8 cellular contexts compared by ENCODE assay signal in the genomic region with DNA sequence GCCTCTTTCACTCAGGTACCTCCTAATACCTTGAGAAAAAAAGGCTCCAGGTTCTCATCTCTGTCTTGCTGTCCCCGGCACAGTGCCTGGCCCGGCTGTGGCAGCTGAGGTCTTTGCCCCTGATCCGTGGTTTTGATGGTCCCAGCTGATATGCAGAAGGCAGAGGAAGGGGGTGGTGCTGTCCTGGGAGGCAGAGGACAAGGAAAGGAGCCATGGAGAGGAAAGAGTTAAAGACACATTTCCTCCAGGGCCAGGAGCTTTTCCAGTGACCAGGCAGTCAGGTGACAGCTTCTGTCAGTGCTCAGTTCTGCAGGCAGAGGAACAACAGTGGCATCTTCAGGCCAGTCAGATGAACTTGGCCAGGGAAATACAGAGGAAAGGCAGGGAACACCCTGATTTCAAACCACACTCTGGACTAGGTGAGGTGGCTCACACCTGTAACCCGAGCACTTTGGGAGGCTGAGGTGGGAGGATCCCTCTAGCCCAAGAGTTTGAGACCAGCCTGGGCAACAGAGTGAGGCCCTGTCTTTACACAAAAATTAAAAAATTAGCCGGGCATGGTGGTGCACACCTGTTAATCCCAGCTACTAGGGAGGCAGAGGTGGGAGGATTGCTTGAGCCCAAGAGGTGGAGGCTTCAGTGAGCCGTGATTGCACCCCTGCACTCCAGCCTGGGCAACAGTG. TPM values are rescaled to one million over a fixed set of nuclear protein-coding genes. Genes with fewer than 3 reads are reported as not detected.
A peak's percentile ranks its signal among the peaks of the same experiment; 100 is the strongest.
DNase-seq lines count a peak whose midpoint lies in the region; ATAC-seq and TF ChIP-seq lines count a peak whose summit lies in the region.

No MANE protein-coding gene starts in this region.

- H3K27ac ChIP-seq in left ventricle myocardium inferior (replicated peaks) (no peak overlapping the region), mesendoderm (ENCODE audit: low read depth, low read length) (no peak overlapping the region)

- no peak overlapping the region for H2AK5ac ChIP-seq in mesendoderm (ENCODE audit: low read length)

- H3K79me1 ChIP-seq in mesendoderm (ENCODE audit: low read length): peaks cover 6% of the 10 kb centered on the region

- no peak overlapping the region for H3K9ac ChIP-seq in mesendoderm (ENCODE audit: low read length)

- H3K4ac ChIP-seq in mesendoderm (ENCODE audit: low read depth, low read length): no peak overlapping the region

- H3K4me3 Mint-ChIP-seq in brain: peak overlapping the region in 2 of 5 experiments; percentile 38 to 80

- no peak overlapping the region for H4K8ac ChIP-seq in mesendoderm (ENCODE audit: low read depth, low read length)

- H3K9me3 ChIP-seq in left ventricle myocardium inferior (replicated peaks): no peaks in the 10 kb centered on the region

- H3K79me2 ChIP-seq in mesendoderm (ENCODE audit: control insufficient read depth, insufficient read depth, low read length): no peaks in the 10 kb centered on the region

- H4K5ac ChIP-seq in mesendoderm (ENCODE audit: low read length): no peak overlapping the region

- H3K18ac ChIP-seq in mesendoderm (ENCODE audit: low read length): no peak overlapping the region

- H3K4me3 ChIP-seq in left ventricle myocardium inferior (no peak overlapping the region), mesendoderm (ENCODE audit: low read length) (no peak overlapping the region)

- H3K36me3 Mint-ChIP-seq in brain: no peaks in the 10 kb centered on the region

- H3K27ac Mint-ChIP-seq in brain: peak overlapping the region in 4 of 5 experiments; percentile 63 to 73 (median 71)

- H2BK15ac ChIP-seq in mesendoderm (replicated peaks; ENCODE audit: low read depth): no peak overlapping the region

- intact Hi-C loops in left ventricle myocardium inferior (cut with micrococcal nuclease) (no loop called here), Right ventricle myocardium superior (cut with DNase I) (loop anchor here (5.0 to 10.0 kb wide), 2 partner anchors 43 to 465 kb away; a partner anchor contains a TSS)

- WGBS in mesendoderm (ENCODE audit: extremely low coverage, insufficient coverage, low lambda C conversion rate): no CpG with 5 or more reads among the region's 6 CpGs

- H3K4me1 ChIP-seq in left ventricle myocardium inferior: peaks cover 26% of the 10 kb centered on the region
- peaks cover 2% of the 10 kb centered on the region for H3K4me1 ChIP-seq in mesendoderm (ENCODE audit: control insufficient read depth, low read depth, low read length)

- no peak overlapping the region for H2BK120ac ChIP-seq in mesendoderm (ENCODE audit: low read depth, low read length)

- no peak overlapping the region for H3K56ac ChIP-seq in mesendoderm (ENCODE audit: low read length)

- peak; percentile 58 for TF ChIP-seq CTCF in left ventricle myocardium inferior (IDR thresholded peaks at IDR 0.05; ENCODE audit: borderline replicate concordance)
- peak; percentile 82 to 85 for TF ChIP-seq CTCF in brain (conservative IDR thresholded peaks at IDR 0.05)

- H3K4me2 ChIP-seq in mesendoderm (ENCODE audit: low read length): no peak overlapping the region

- DNase-seq in left ventricle myocardium inferior (no peak), Right ventricle myocardium superior (no peak), NCI-H345 (lab: John Stamatoyannopoulos, UW) (peak; percentile 54), mesendoderm (peak; percentile 94)

- H3K9me3 Mint-ChIP-seq in brain: no peaks in the 10 kb centered on the region

- no peak for ATAC-seq in Right ventricle myocardium superior (ENCODE audit: poor library complexity)
- ATAC-seq in GM18907 (IDR thresholded peaks at IDR 0.05; ENCODE audit: unreplicated experiment): no peak
- no peak for ATAC-seq in GM18498 (IDR thresholded peaks at IDR 0.05; ENCODE audit: unreplicated experiment)
- ATAC-seq in HG03565 (IDR thresholded peaks at IDR 0.05; ENCODE audit: unreplicated experiment): no peak

- H3K27me3 Mint-ChIP-seq in brain: peaks cover 7% of the 10 kb centered on the region

- no peak overlapping the region for H2BK5ac ChIP-seq in mesendoderm (ENCODE audit: low read length)

- H3K27me3 ChIP-seq in left ventricle myocardium inferior (ENCODE audit: low read depth) (no peaks in the 10 kb centered on the region), mesendoderm (ENCODE audit: insufficient read depth, low read length, poor library complexity) (no peaks in the 10 kb centered on the region)

- no peak overlapping the region for H3K23ac ChIP-seq in mesendoderm (ENCODE audit: low read length)

- H3K36me3 ChIP-seq in left ventricle myocardium inferior (no peaks in the 10 kb centered on the region), mesendoderm (ENCODE audit: control insufficient read depth, insufficient read depth, low read length) (no peaks in the 10 kb centered on the region)

- H3K4me1 Mint-ChIP-seq in brain: peaks cover 26% of the 10 kb centered on the region

RNA-seq across cellular contexts. Expression of gene COG1, which starts 3.3 kb away (rescaled TPM):
- total RNA-seq in left ventricle myocardium inferior (44.7 TPM), Right ventricle myocardium superior (46.1 TPM)
- 99.7 TPM for polyA plus RNA-seq in brain (ENCODE audit: insufficient read depth, low read depth, low replicate concordance)
- polyA plus RNA-seq in mesendoderm (2013, experiment 1 of 2): 17.9 TPM
- 18.4 TPM for polyA plus RNA-seq in mesendoderm (2013, experiment 2 of 2)

RNA-seq across cellular contexts. Expression of gene SSTR2, which starts 24.7 kb away (rescaled TPM):
- total RNA-seq in left ventricle myocardium inferior (0.69 TPM), Right ventricle myocardium superior (0.56 TPM)
- polyA plus RNA-seq in brain (ENCODE audit: insufficient read depth, low read depth, low replicate concordance): 7.7 TPM
- 0.38 TPM for polyA plus RNA-seq in mesendoderm (2013, experiment 1 of 2)
- polyA plus RNA-seq in mesendoderm (2013, experiment 2 of 2): 0.35 TPM

Comparison
In these comparisons a context has a peak if more than half of its experiments do, and no peak if none do; other contexts are left out.
1. DNase-seq: peak in NCI-H345 (single experiment) and mesendoderm (single experiment); none in left ventricle myocardium inferior (single experiment) and Right ventricle myocardium superior (single experiment).